Comparison of ENCODE assay signal across 8 cellular contexts in genomic region chr11:94511932-94512781, GRCh38. TPM values are rescaled to one million over a fixed set of nuclear protein-coding genes. Genes with fewer than 3 reads are reported as not detected.
DNase-seq lines count a peak whose midpoint lies in the region; ATAC-seq, FAIRE-seq and TF ChIP-seq lines count a peak whose summit lies in the region.

Gene C11orf97 (plus strand): TSS chr11:94512461. CDS start chr11:94512529, 68 bp downstream.

- no peak for FAIRE-seq in pancreas (lab: Jason Lieb, UNC)

- peak; percentile 84 for ATAC-seq in HG03159 (IDR thresholded peaks at IDR 0.05; ENCODE audit: unreplicated experiment)
- ATAC-seq in activated naive CD8-positive, alpha-beta T cell treated with anti-CD3 and anti-CD28 coated beads, Interleukin-2, amount 10 ng/mL, durations not matched to agents 7 days and 5 days (ENCODE audit: low read depth) = peak; percentile 87
- ATAC-seq in left cardiac atrium = peak; percentile 92 to 93
- ATAC-seq in pancreas = peak; percentile 94 to 98 (median 96)

- WGBS in pancreas, 2 donors = 14 to 16% methylated on average over 53 of the region's 53 CpGs
- 20% methylated on average over 42 to 43 of the region's 53 CpGs for WGBS in tibial nerve, 2 donors

- H3K36me3 Mint-ChIP-seq in activated naive CD8-positive, alpha-beta T cell treated with anti-CD3 and anti-CD28 coated beads, Interleukin-2, amount 10 ng/mL, durations not matched to agents 7 days and 5 days = no peaks in the 10 kb centered on the region

- no peak for TF ChIP-seq POLR2A in tibial nerve (IDR thresholded peaks at IDR 0.05)

- H3K27me3 ChIP-seq in SJSA1 (replicated peaks) (no peaks in the 10 kb centered on the region), pancreas (peaks cover 0 to 3% (median 0%) of the 10 kb centered on the region in 4 donors), tibial nerve (no peaks in the 10 kb centered on the region)

- POLR2A ChIA-PET in activated naive CD8-positive, alpha-beta T cell treated with anti-CD3 and anti-CD28 coated beads, Interleukin-2, amount 10 ng/mL, durations not matched to agents 7 days and 5 days (lab: Charles Lee) = interaction anchor here (0.9 to 1.2 kb wide), 2 partner anchors 15 to 32 kb away, joined by 3 to 4 read pairs; partner anchors contain the start of gene FUT4

- H3K27me3 Mint-ChIP-seq in activated naive CD8-positive, alpha-beta T cell treated with anti-CD3 and anti-CD28 coated beads, Interleukin-2, amount 10 ng/mL, durations not matched to agents 7 days and 5 days = peaks cover 39% of the 10 kb centered on the region

- H3K27ac ChIP-seq in SJSA1 (no peak within 1 kb of the TSS), pancreas (peak within 1 kb of the TSS in 1 of 4 donors; percentile 3), tibial nerve (no peak within 1 kb of the TSS)

- TF ChIP-seq CTCF in pancreas (IDR thresholded peaks at IDR 0.05) (no peak), tibial nerve (IDR thresholded peaks at IDR 0.05) (no peak)

- TF ChIP-seq EP300 in tibial nerve (IDR thresholded peaks at IDR 0.05) = no peak

- H3K27ac Mint-ChIP-seq in activated naive CD8-positive, alpha-beta T cell treated with anti-CD3 and anti-CD28 coated beads, Interleukin-2, amount 10 ng/mL, durations not matched to agents 7 days and 5 days = no peak within 1 kb of the TSS

- peak within 1 kb of the TSS; percentile 73 for H3K4me3 Mint-ChIP-seq in activated naive CD8-positive, alpha-beta T cell treated with anti-CD3 and anti-CD28 coated beads, Interleukin-2, amount 10 ng/mL, durations not matched to agents 7 days and 5 days

- H3K36me3 ChIP-seq in SJSA1 (no peaks in the 10 kb centered on the region), pancreas (no peaks in the 10 kb centered on the region), tibial nerve (no peaks in the 10 kb centered on the region)

- DNase-seq in SKM-1 treated with dmso at 0.1 percent for 144 hours (lab: John Stamatoyannopoulos, UW; ENCODE audit: unreplicated experiment) = peak; percentile 16
- no peak for DNase-seq in SKM-1 (lab: John Stamatoyannopoulos, UW; ENCODE audit: unreplicated experiment)
- peak; percentile 16 to 35 for DNase-seq in SJSA1 (ENCODE audit: low read depth in 1 of 2, low spot score in 2 of 2)
- peak; percentile 67 for DNase-seq in activated naive CD8-positive, alpha-beta T cell treated with anti-CD3 and anti-CD28 coated beads, Interleukin-2, amount 10 ng/mL, durations not matched to agents 7 days and 5 days
- DNase-seq in left cardiac atrium = peak; percentile 67
- peak; percentile 66 to 82 (median 74) for DNase-seq in pancreas
- DNase-seq in tibial nerve (ENCODE audit: low spot score in 2 of 2) = peak in 1 of 2 donors; percentile 11

- H3K9me3 Mint-ChIP-seq in activated naive CD8-positive, alpha-beta T cell treated with anti-CD3 and anti-CD28 coated beads, Interleukin-2, amount 10 ng/mL, durations not matched to agents 7 days and 5 days = no peaks in the 10 kb centered on the region

- H3K9me3 ChIP-seq in SJSA1 (replicated peaks) (no peaks in the 10 kb centered on the region), pancreas (no peaks in the 10 kb centered on the region), tibial nerve (no peaks in the 10 kb centered on the region)

- H3K4me3 ChIP-seq in SJSA1 (peak within 1 kb of the TSS; percentile 24), pancreas (peak within 1 kb of the TSS; percentile 6 to 64 (median 44)), tibial nerve (peak within 1 kb of the TSS; percentile 32 to 68 (median 58))

- intact Hi-C loops in left cardiac atrium (cut with DNase I) (no loop called here), pancreas (cut with DNase I) (no loop called here)

- no peaks in the 10 kb centered on the region for H3K4me1 ChIP-seq in SJSA1 (replicated peaks)
- H3K4me1 ChIP-seq in pancreas = peaks cover 0 to 5% (median 0%) of the 10 kb centered on the region in 3 donors
- H3K4me1 ChIP-seq in tibial nerve = peaks cover 0 to 16% (median 4%) of the 10 kb centered on the region in 4 donors

- H3K4me1 Mint-ChIP-seq in activated naive CD8-positive, alpha-beta T cell treated with anti-CD3 and anti-CD28 coated beads, Interleukin-2, amount 10 ng/mL, durations not matched to agents 7 days and 5 days = peaks cover 14% of the 10 kb centered on the region

RNA-seq across cellular contexts. Expression of gene C11orf97, which starts in this region (rescaled TPM):
- not detected in 2 replicates for total RNA-seq in SJSA1 (2014; rRNA removed; shearing (Covaris generic))
- total RNA-seq in activated naive CD8-positive, alpha-beta T cell treated with anti-CD3 and anti-CD28 coated beads, Interleukin-2, amount 10 ng/mL, durations not matched to agents 7 days and 5 days = not detected
- total RNA-seq in left cardiac atrium (not detected), pancreas (not detected), tibial nerve (not detected)
- polyA plus RNA-seq in pancreas = not detected

Comparison
In these comparisons a context has a peak if more than half of its experiments do, and no peak if none do; other contexts are left out.
1. Peak in DNase-seq and H3K4me3 ChIP-seq in SJSA1; RNA of the gene not detected or under 1 TPM.
2. Peak in DNase-seq and ATAC-seq in activated naive CD8-positive, alpha-beta T cell treated with anti-CD3 and anti-CD28 coated beads, Interleukin-2, amount 10 ng/mL, durations not matched to agents 7 days and 5 days; RNA of the gene not detected or under 1 TPM.
3. Peak in DNase-seq and ATAC-seq in left cardiac atrium; RNA of the gene not detected or under 1 TPM.
4. Peak in DNase-seq, ATAC-seq and H3K4me3 ChIP-seq in pancreas; RNA of the gene not detected or under 1 TPM.